ENCODE assay signal across 22 cellular contexts in the genomic region with DNA sequence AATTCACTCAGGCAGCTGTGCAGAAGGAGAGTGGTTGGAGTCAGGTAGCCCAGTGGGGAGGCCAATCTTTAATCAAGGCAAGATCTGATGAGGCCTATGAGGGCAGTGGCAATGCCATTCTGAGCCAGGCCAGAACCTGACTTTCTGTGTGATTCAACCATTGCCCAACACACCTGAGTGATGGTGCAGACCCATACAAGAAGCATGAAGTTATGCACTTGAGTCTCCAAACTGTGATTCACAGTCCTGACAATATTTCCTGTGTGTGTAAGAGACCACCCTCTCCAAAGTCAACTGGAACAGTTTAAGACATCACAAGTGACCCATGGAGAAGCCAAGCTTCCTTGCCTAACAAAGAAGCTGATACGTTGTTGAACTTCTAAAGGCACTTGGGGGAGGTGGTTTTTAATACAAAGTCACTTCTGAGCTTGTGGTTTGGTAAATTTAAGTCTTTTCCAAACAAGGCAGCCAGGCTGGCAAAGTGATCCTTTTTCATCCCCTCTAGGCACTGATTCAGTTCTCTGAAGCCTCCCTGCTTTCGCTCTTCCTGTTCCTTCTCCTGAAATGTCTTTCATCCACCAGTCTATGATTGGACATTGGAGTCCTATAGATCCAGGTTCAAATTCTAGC. TPM values are rescaled to one million over a fixed set of nuclear protein-coding genes. Genes with fewer than 3 reads are reported as not detected.
"Had no signal": no experiment of that assay in that cellular context is flagged by ENCODE, and none has a peak within 500 bp of the region (broad histone marks: within the 10 kb centered on the region; RNA-seq: fewer than 3 reads in every experiment).

No MANE protein-coding gene starts in this region.

- H3K36me3 ChIP-seq: ascending aorta, left lung, ovary, right lobe of liver, upper lobe of left lung had no signal

- H3K27me3 ChIP-seq: ascending aorta, left lung, ovary, right lobe of liver, upper lobe of left lung had no signal

- ATAC-seq: activated T-cell treated with anti-CD3 and anti-CD28 coated beads, Interleukin-2, amount 50 U/mL, for 72 hours; left lung; mucosa of descending colon; right lobe of liver; stimulated activated naive CD8-positive, alpha-beta T cell treated with anti-CD3 and anti-CD28 coated beads, Interleukin-15, amount 100 ng/mL, for 72 hours had no signal

- DNase-seq: activated CD4-positive, alpha-beta T cell treated with anti-CD3 and anti-CD28 coated beads for 1 hour; activated gamma-delta T cell; activated T-cell treated with anti-CD3 and anti-CD28 coated beads, Interleukin-2, amount 50 U/mL, for 72 hours; effector CD4-positive, alpha-beta T cell; foreskin fibroblast; glutamatergic neuron; hippocampal formation; kidney; left lung; mucosa of descending colon; naive B cell; ovary; right lobe of liver; stimulated activated CD4-positive, alpha-beta T cell treated with anti-CD3 and anti-CD28 coated beads, Interleukin-4, amount 100 ng/mL, for 1 hour; stimulated activated naive CD8-positive, alpha-beta T cell treated with anti-CD3 and anti-CD28 coated beads, Interleukin-15, amount 100 ng/mL, for 72 hours; T-helper 2 cell; upper lobe of left lung had no signal

- FAIRE-seq: kidney had no signal

- H3K9me3 ChIP-seq: ascending aorta, left lung, mucosa of descending colon, ovary, right lobe of liver, upper lobe of left lung had no signal

- H3K4me3 ChIP-seq: ascending aorta, left lung, mucosa of descending colon, ovary, right lobe of liver, smooth muscle cell, upper lobe of left lung had no signal

- H3K4me1 ChIP-seq: right lobe of liver had no signal

- H3K27ac ChIP-seq: ascending aorta, left lung, ovary, right lobe of liver, upper lobe of left lung, VCaP had no signal

RNA-seq across cellular contexts. Expression of gene VSNL1, which starts 49.0 kb away (rescaled TPM):
- total RNA-seq: activated CD8-positive, alpha-beta memory T cell treated with anti-CD3 and anti-CD28 coated beads for 36 hours; activated T-cell treated with anti-CD3 and anti-CD28 coated beads, Interleukin-2, amount 50 U/mL, for 72 hours; ascending aorta; pulmonary artery endothelial cell had no signal
